ENCODE assay signal across 15 cellular contexts in the genomic region with DNA sequence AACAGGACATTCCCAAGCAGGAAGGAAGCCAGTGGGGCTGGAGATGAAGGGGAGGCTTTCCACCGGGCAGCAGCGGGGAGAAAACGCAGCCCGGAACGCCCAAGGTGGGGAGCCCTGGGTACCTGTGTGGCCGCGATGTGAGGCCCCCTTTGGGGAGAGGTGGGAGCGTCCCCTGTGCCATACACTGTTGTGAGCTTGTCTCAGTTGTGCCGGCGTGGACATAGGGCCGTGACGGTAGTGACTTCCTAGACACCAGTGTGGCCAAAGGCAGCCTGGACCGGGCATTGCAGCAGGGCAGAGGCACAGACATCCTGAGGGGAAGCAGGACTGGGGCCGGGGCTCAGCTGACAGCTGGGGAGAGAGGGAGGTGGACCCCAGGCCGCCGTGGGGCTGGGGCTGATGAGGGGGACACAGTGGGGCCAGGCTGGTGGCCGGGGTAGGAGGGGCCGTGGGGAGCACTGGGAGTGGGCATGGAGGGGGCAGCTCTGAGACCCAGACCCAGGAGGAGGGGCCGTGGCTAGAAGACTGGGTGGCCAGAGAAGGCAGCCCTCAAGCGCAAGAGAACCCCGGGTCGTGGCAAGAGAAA. TPM values are rescaled to one million over a fixed set of nuclear protein-coding genes. Genes with fewer than 3 reads are reported as not detected.
A peak's percentile ranks its signal among the peaks of the same experiment; 100 is the strongest.
DNase-seq lines count a peak whose midpoint lies in the region; ATAC-seq, FAIRE-seq and TF ChIP-seq lines count a peak whose summit lies in the region.
"Had no signal": no experiment of that assay in that cellular context is flagged by ENCODE, and none has a peak within 500 bp of the region (broad histone marks: within the 10 kb centered on the region; RNA-seq: fewer than 3 reads in every experiment).

No MANE protein-coding gene starts in this region.

- dilution Hi-C loops in endothelial cell of umbilical vein (cut with MboI; ENCODE audit: extremely low pct_ligation_motif_present, low sequenced_read_pairs): no loop called here

- H3K4me1 Mint-ChIP-seq in mesothelial cell of epicardium: peaks cover 41% of the 10 kb centered on the region
- peaks cover 5% of the 10 kb centered on the region for H3K4me1 Mint-ChIP-seq in activated CD8-positive, alpha-beta T cell treated with anti-CD3 and anti-CD28 coated beads for 36 hours (ENCODE audit: low read depth)

- TF ChIP-seq CTCF in Panc1 (IDR thresholded peaks at IDR 0.05) (no peak), endothelial cell of umbilical vein (IDR thresholded peaks at IDR 0.05; ENCODE audit: extremely low read depth in 1 of 2, insufficient read depth in 1 of 2, low read depth in 1 of 2, low read length in 2 of 2) (no peak), mesothelial cell of epicardium (IDR thresholded peaks at IDR 0.05; ENCODE audit: unreplicated experiment) (no peak), suprapubic skin (IDR thresholded peaks at IDR 0.05) (no peak)
- no peak for TF ChIP-seq CTCF in activated CD8-positive, alpha-beta T cell treated with anti-CD3 and anti-CD28 coated beads for 36 hours (IDR thresholded peaks at IDR 0.05)

- H3K9me3 Mint-ChIP-seq in mesothelial cell of epicardium: peaks cover 8% of the 10 kb centered on the region
- peaks cover 2% of the 10 kb centered on the region for H3K9me3 Mint-ChIP-seq in activated CD8-positive, alpha-beta T cell treated with anti-CD3 and anti-CD28 coated beads for 36 hours

- H3K4me3 Mint-ChIP-seq in mesothelial cell of epicardium: no peak overlapping the region
- no peak overlapping the region for H3K4me3 Mint-ChIP-seq in activated CD8-positive, alpha-beta T cell treated with anti-CD3 and anti-CD28 coated beads for 36 hours
- H3K4me3 Mint-ChIP-seq: activated CD4-positive, alpha-beta T cell treated with anti-CD3 and anti-CD28 coated beads for 36 hours; naive B cell had no signal

- no peaks in the 10 kb centered on the region for H4K20me1 ChIP-seq in endothelial cell of umbilical vein (replicated peaks; ENCODE audit: control insufficient read depth, extremely low read depth, insufficient read depth, low read length)

- H3K27me3 ChIP-seq in Panc1 (ENCODE audit: control insufficient read depth, insufficient read depth, low read length): no peaks in the 10 kb centered on the region
- no peaks in the 10 kb centered on the region for H3K27me3 ChIP-seq in endothelial cell of umbilical vein (ENCODE audit: control insufficient read depth in 2 of 2, insufficient read depth in 2 of 2, low read length in 2 of 2)
- H3K27me3 ChIP-seq in suprapubic skin: no peaks in the 10 kb centered on the region

- no peaks in the 10 kb centered on the region for H3K27me3 Mint-ChIP-seq in mesothelial cell of epicardium (ENCODE audit: low read depth)
- H3K27me3 Mint-ChIP-seq in activated CD8-positive, alpha-beta T cell treated with anti-CD3 and anti-CD28 coated beads for 36 hours: no peaks in the 10 kb centered on the region
- H3K27me3 Mint-ChIP-seq: activated CD4-positive, alpha-beta T cell treated with anti-CD3 and anti-CD28 coated beads for 36 hours; naive B cell had no signal

- peak; percentile 14; the same call in 1 of the 2 replicates for ATAC-seq in Panc1
- ATAC-seq in HG03342 (IDR thresholded peaks at IDR 0.05; ENCODE audit: unreplicated experiment): no peak
- ATAC-seq in activated CD8-positive, alpha-beta T cell treated with anti-CD3 and anti-CD28 coated beads for 36 hours: no peak
- ATAC-seq: activated CD4-positive, alpha-beta T cell treated with anti-CD3 and anti-CD28 coated beads for 36 hours had no signal

- no peak for TF ChIP-seq EP300 in suprapubic skin (IDR thresholded peaks at IDR 0.05)

- H3K36me3 ChIP-seq in Panc1 (ENCODE audit: control insufficient read depth, insufficient read depth, low read length) (no peaks in the 10 kb centered on the region; the same call in 1 of the 2 replicates), endothelial cell of umbilical vein (ENCODE audit: control insufficient read depth in 2 of 2, extremely low read depth in 1 of 2, insufficient read depth in 2 of 2, low read length in 2 of 2) (peaks cover 3 to 14% of the 10 kb centered on the region in 2 experiments), suprapubic skin (peaks cover 29% of the 10 kb centered on the region)

- POLR2A ChIA-PET in Panc1 (lab: Charles Lee): interaction anchor here (0.7 kb wide), 1 partner anchor 15 kb away, joined by 3 read pairs; no protein-coding TSS in a partner anchor
- POLR2A ChIA-PET in endothelial cell of umbilical vein (lab: Charles Lee): no interaction called here
- POLR2A ChIA-PET in activated CD8-positive, alpha-beta T cell treated with anti-CD3 and anti-CD28 coated beads for 36 hours (lab: Charles Lee): no interaction called here

- peaks cover 43% of the 10 kb centered on the region for H3K79me2 ChIP-seq in endothelial cell of umbilical vein (ENCODE audit: control insufficient read depth, insufficient read depth, low read length)

- 82% methylated on average over 17 of the region's 22 CpGs for WGBS in suprapubic skin

- no peak overlapping the region for H3K27ac ChIP-seq in Panc1 (ENCODE audit: low read length)
- peak overlapping the region; percentile 78 for H3K27ac ChIP-seq in endothelial cell of umbilical vein (ENCODE audit: insufficient read depth, low read depth, low read length)
- H3K27ac ChIP-seq in suprapubic skin: peak overlapping the region; percentile 53

- H3K27ac Mint-ChIP-seq in mesothelial cell of epicardium: peak overlapping the region; percentile 87
- no peak overlapping the region for H3K27ac Mint-ChIP-seq in activated CD8-positive, alpha-beta T cell treated with anti-CD3 and anti-CD28 coated beads for 36 hours
- H3K27ac Mint-ChIP-seq: activated CD4-positive, alpha-beta T cell treated with anti-CD3 and anti-CD28 coated beads for 36 hours had no signal

- H3K9ac ChIP-seq in endothelial cell of umbilical vein (replicated peaks; ENCODE audit: extremely low read depth, insufficient read depth, low read length): peak overlapping the region; percentile 6

- BruUV-seq in Panc1 (replicated peaks; lab: Mats Ljungman, UMichigan) (no TSS peak), endothelial cell of umbilical vein (replicated peaks; lab: Mats Ljungman, UMichigan) (no TSS peak)

- peak; percentile 48 for FAIRE-seq in endothelial cell of umbilical vein (lab: Jason Lieb, UNC)
- FAIRE-seq: G401.6 had no signal

- in situ Hi-C loops in Panc1 (cut with HindIII; ENCODE audit: low pct_unique_long_range_greater_than_20kb, low sequenced_read_pairs): no loop called here

- CTCF ChIA-PET in Panc1 (lab: Charles Lee): no interaction called here
- CTCF ChIA-PET in endothelial cell of umbilical vein (lab: Charles Lee): interaction anchor here (1.0 to 5.3 kb wide), 4 partner anchors 10 to 87 kb away, joined by 4 to 45 read pairs (median 5); no protein-coding TSS in a partner anchor
- CTCF ChIA-PET in activated CD8-positive, alpha-beta T cell treated with anti-CD3 and anti-CD28 coated beads for 36 hours (lab: Charles Lee): no interaction called here

- intact Hi-C loops in Panc1 (cut with micrococcal nuclease; ENCODE audit: unreplicated experiment) (no loop called here), endothelial cell of umbilical vein (cut with micrococcal nuclease) (loop anchor here (2.0 kb wide), 2 partner anchors 39 to 55 kb away; a partner anchor contains a TSS)
- intact Hi-C loops in activated CD8-positive, alpha-beta T cell treated with anti-CD3 and anti-CD28 coated beads for 36 hours (cut with micrococcal nuclease): no loop called here

- no peaks in the 10 kb centered on the region for H3K4me1 ChIP-seq in Panc1 (ENCODE audit: control insufficient read depth, insufficient read depth, low read length)
- H3K4me1 ChIP-seq in endothelial cell of umbilical vein (ENCODE audit: control insufficient read depth, extremely low read depth, insufficient read depth, low read length): peaks cover 30% of the 10 kb centered on the region
- H3K4me1 ChIP-seq in suprapubic skin: peaks cover 23% of the 10 kb centered on the region

- peaks cover 17% of the 10 kb centered on the region for H3K36me3 Mint-ChIP-seq in mesothelial cell of epicardium
- H3K36me3 Mint-ChIP-seq in activated CD8-positive, alpha-beta T cell treated with anti-CD3 and anti-CD28 coated beads for 36 hours (ENCODE audit: low read depth): peaks cover 7% of the 10 kb centered on the region

- no peak for TF ChIP-seq POLR2A in endothelial cell of umbilical vein (IDR thresholded peaks at IDR 0.05; ENCODE audit: low read depth, low read length)
- no peak for TF ChIP-seq POLR2A in suprapubic skin (IDR thresholded peaks at IDR 0.05)

- H3K4me2 ChIP-seq in endothelial cell of umbilical vein (ENCODE audit: insufficient read depth, low read length): no peak overlapping the region

- DNase-seq in Panc1 (ENCODE audit: low read depth, low spot score) (no peak), endothelial cell of umbilical vein (ENCODE audit: low read depth, low spot score) (peak; percentile 26), mesothelial cell of epicardium (ENCODE audit: low spot score in 2 of 2, unreplicated experiment in 2 of 2) (peak in 1 of 2 experiments; percentile 31), suprapubic skin (ENCODE audit: low spot score in 2 of 2) (peak in 1 of 2 donors; percentile 78), OCI-M2 (lab: John Stamatoyannopoulos, UW; ENCODE audit: unreplicated experiment) (no peak), NCI-H2227 (lab: John Stamatoyannopoulos, UW; ENCODE audit: unreplicated experiment) (no peak)
- no peak for DNase-seq in activated CD8-positive, alpha-beta T cell treated with anti-CD3 and anti-CD28 coated beads for 36 hours
- DNase-seq: activated CD4-positive, alpha-beta T cell treated with anti-CD3 and anti-CD28 coated beads for 36 hours; activated effector memory CD4-positive, alpha-beta T cell treated with Interleukin-2 at 50 U/mL for 16 hours; central memory CD4-positive, alpha-beta T cell; Karpas-422; naive B cell; NCI-H2029 had no signal

- no peak overlapping the region for H2AFZ ChIP-seq in endothelial cell of umbilical vein (ENCODE audit: low read depth, low read length)

- no peaks in the 10 kb centered on the region for H3K9me3 ChIP-seq in Panc1 (ENCODE audit: control insufficient read depth, insufficient read depth, low read depth, low read length)
- H3K9me3 ChIP-seq in endothelial cell of umbilical vein (replicated peaks; ENCODE audit: control insufficient read depth, insufficient read depth, low read length): no peaks in the 10 kb centered on the region
- H3K9me3 ChIP-seq in suprapubic skin: no peaks in the 10 kb centered on the region

- no peaks in the 10 kb centered on the region for H3K9me1 ChIP-seq in endothelial cell of umbilical vein (replicated peaks; ENCODE audit: control insufficient read depth, extremely low read depth, insufficient read depth, low read length)

- H3K4me3 ChIP-seq in Panc1 (ENCODE audit: low read depth in 2 of 2, low read length in 2 of 2): no peak overlapping the region
- no peak overlapping the region for H3K4me3 ChIP-seq in endothelial cell of umbilical vein (replicated peaks in 1 of 3; ENCODE audit: insufficient read depth in 1 of 3, low read depth in 1 of 3, low read length in 3 of 3)
- H3K4me3 ChIP-seq in suprapubic skin: peak overlapping the region; percentile 2

RNA-seq across cellular contexts. Expression of a gene that starts 38.5 kb away (rescaled TPM):
- total RNA-seq in Panc1 (2021; ENCODE audit: unreplicated experiment): 91.6 TPM
- polyA plus RNA-seq in Panc1 (2012; ENCODE audit: insufficient read length): 74.3 TPM
- total RNA-seq in endothelial cell of umbilical vein: 131 and 137 TPM in 2 replicates
- 48.9 and 64.3 TPM in 2 replicates for polyA plus RNA-seq in endothelial cell of umbilical vein
- 96.8 and 101 TPM in 2 replicates for polyA plus RNA-seq in endothelial cell of umbilical vein (2011; cell fraction: cytosol; rRNA removed)
- polyA plus RNA-seq in endothelial cell of umbilical vein (2011; cell fraction: nucleus; rRNA removed): 107 and 116 TPM in 2 replicates
- 96.7 and 124 TPM in 2 replicates for polyA plus RNA-seq in endothelial cell of umbilical vein (2012)
- 67.4 and 81.1 TPM in 2 replicates for polyA minus RNA-seq in endothelial cell of umbilical vein
- 80.9 TPM for polyA minus RNA-seq in endothelial cell of umbilical vein (2011; cell fraction: cytosol; rRNA and poly(A)+ RNA removed)
- 24.4 and 31.0 TPM in 2 replicates for polyA minus RNA-seq in endothelial cell of umbilical vein (2011; cell fraction: nucleus; rRNA and poly(A)+ RNA removed)
- 51.6 to 53.6 TPM (median 52.6 TPM) in 3 replicates for total RNA-seq in mesothelial cell of epicardium
- total RNA-seq in suprapubic skin: 10 to 100 TPM; 47.5 to 63.3 (median 52.0) TPM
- 100 to 1,000 TPM; 174 to 184 TPM for total RNA-seq in activated CD8-positive, alpha-beta T cell treated with anti-CD3 and anti-CD28 coated beads for 36 hours

RNA-seq across cellular contexts. Expression of a gene that starts 55.5 kb away (rescaled TPM):
- total RNA-seq in Panc1 (2021; ENCODE audit: unreplicated experiment): 22.8 TPM
- polyA plus RNA-seq in Panc1 (2012; ENCODE audit: insufficient read length): 9.0 TPM
- 19.4 and 24.9 TPM in 2 replicates for total RNA-seq in endothelial cell of umbilical vein
- 8.3 and 10.5 TPM in 2 replicates for polyA plus RNA-seq in endothelial cell of umbilical vein
- 7.0 and 8.6 TPM in 2 replicates for polyA plus RNA-seq in endothelial cell of umbilical vein (2011; cell fraction: cytosol; rRNA removed)
- 40.2 and 44.4 TPM in 2 replicates for polyA plus RNA-seq in endothelial cell of umbilical vein (2011; cell fraction: nucleus; rRNA removed)
- 10.6 and 11.0 TPM in 2 replicates for polyA plus RNA-seq in endothelial cell of umbilical vein (2012)
- 11.1 and 14.1 TPM in 2 replicates for polyA minus RNA-seq in endothelial cell of umbilical vein
- polyA minus RNA-seq in endothelial cell of umbilical vein (2011; cell fraction: cytosol; rRNA and poly(A)+ RNA removed): 6.7 TPM
- 15.7 and 25.9 TPM in 2 replicates for polyA minus RNA-seq in endothelial cell of umbilical vein (2011; cell fraction: nucleus; rRNA and poly(A)+ RNA removed)
- 34.8 to 43.3 TPM (median 40.2 TPM) in 3 replicates for total RNA-seq in mesothelial cell of epicardium
- total RNA-seq in suprapubic skin: 10 to 100 TPM in 3 of 4 donors, 1 to 10 TPM in 1; 8.7 to 51.7 (median 18.3) TPM
- total RNA-seq in activated CD8-positive, alpha-beta T cell treated with anti-CD3 and anti-CD28 coated beads for 36 hours: 10 to 100 TPM; 13.4 to 14.7 TPM
